20 cellular contexts compared by ENCODE assay signal in genomic region chr2:168436840-168437239, GRCh38. TPM values are rescaled to one million over a fixed set of nuclear protein-coding genes. Genes with fewer than 3 reads are reported as not detected.
DNase-seq lines count a peak whose midpoint lies in the region; ATAC-seq, FAIRE-seq and TF ChIP-seq lines count a peak whose summit lies in the region.
"Had no signal": no experiment of that assay in that cellular context is flagged by ENCODE, and none has a peak within 500 bp of the region (broad histone marks: within the 10 kb centered on the region; RNA-seq: fewer than 3 reads in every experiment).

No MANE protein-coding gene starts in this region.

- in situ Hi-C loops in K562 (cut with MboI): no loop called here

- H4K20me1 ChIP-seq in K562 (replicated peaks; ENCODE audit: control insufficient read depth, insufficient read depth, low read length): no peaks in the 10 kb centered on the region

- H3K4me3 ChIP-seq in right atrium auricular region (no peak overlapping the region), K562 (no peak overlapping the region), coronary artery (no peak overlapping the region)
- H3K4me3 ChIP-seq: GM23338 had no signal

- H3K36me3 Mint-ChIP-seq in nephron (ENCODE audit: low read depth) (peaks cover 3% of the 10 kb centered on the region), HFFc6 (ENCODE audit: low read depth) (no peaks in the 10 kb centered on the region)
- H3K36me3 Mint-ChIP-seq: CD4-positive, alpha-beta memory T cell had no signal

- H3K9ac ChIP-seq in K562 (ENCODE audit: insufficient read depth in 1 of 2, low read depth in 2 of 2, low read length in 2 of 2): no peak overlapping the region

- H3K9me3 Mint-ChIP-seq in nephron: no peaks in the 10 kb centered on the region
- H3K9me3 Mint-ChIP-seq in HFFc6: no peaks in the 10 kb centered on the region
- H3K9me3 Mint-ChIP-seq: CD4-positive, alpha-beta memory T cell; GM23338 had no signal

- H3K79me2 ChIP-seq in K562 (ENCODE audit: control insufficient read depth, insufficient read depth, low read length): no peaks in the 10 kb centered on the region

- no peak overlapping the region for H3K4me2 ChIP-seq in K562 (ENCODE audit: insufficient read depth, low read length)
- H3K4me2 ChIP-seq: GM23338 had no signal

- H3K4me1 Mint-ChIP-seq in nephron (peaks cover 52% of the 10 kb centered on the region), HFFc6 (ENCODE audit: low read depth) (no peaks in the 10 kb centered on the region)

- H3K4me1 ChIP-seq in right atrium auricular region (peaks cover 0 to 5% of the 10 kb centered on the region in 2 donors), K562 (replicated peaks in 1 of 2; ENCODE audit: control insufficient read depth in 2 of 2, insufficient read depth in 2 of 2, low read length in 2 of 2) (no peaks in the 10 kb centered on the region)

- H3K27me3 ChIP-seq in right atrium auricular region: no peaks in the 10 kb centered on the region
- no peaks in the 10 kb centered on the region for H3K27me3 ChIP-seq in K562 (ENCODE audit: control insufficient read depth in 2 of 2, insufficient read depth in 2 of 2, low read length in 2 of 2)
- H3K27me3 ChIP-seq: BE2C had no signal

- CTCF ChIA-PET in K562 (lab: Yijun Ruan, JAX; ENCODE audit: low intra/inter-chr PET ratio): no interaction called here

- intact Hi-C loops in left ventricle myocardium superior (cut with micrococcal nuclease): no loop called here
- intact Hi-C loops in K562 (cut with micrococcal nuclease): no loop called here

- H3K9me3 ChIP-seq in right atrium auricular region (no peaks in the 10 kb centered on the region), K562 (replicated peaks; ENCODE audit: control insufficient read depth, insufficient read depth, low read depth, low read length) (no peaks in the 10 kb centered on the region)
- H3K9me3 ChIP-seq: BE2C had no signal

- no TSS peak for BruUV-seq in K562 (replicated peaks; lab: Mats Ljungman, UMichigan)

- TF ChIP-seq POLR2A in K562 (conservative IDR thresholded peaks at IDR 0.05): no peak

- POLR2A ChIA-PET in K562 (lab: Yijun Ruan, JAX): interaction anchor here (1.6 kb wide), 1 partner anchor 11 kb away, joined by 6 read pairs; no protein-coding TSS in a partner anchor

- H3K27me3 Mint-ChIP-seq in nephron (ENCODE audit: low read depth) (peaks cover 7% of the 10 kb centered on the region), HFFc6 (ENCODE audit: insufficient read depth) (peaks cover 13% of the 10 kb centered on the region)

- H3K9me1 ChIP-seq in K562 (ENCODE audit: control insufficient read depth, insufficient read depth, low read length): no peaks in the 10 kb centered on the region

- ATAC-seq in left ventricle myocardium superior (peak; percentile 14), K562 (no peak), HG02571 (IDR thresholded peaks at IDR 0.05; ENCODE audit: unreplicated experiment) (no peak)
- ATAC-seq: GM23338 had no signal

- H3K4me3 Mint-ChIP-seq in nephron (no peak overlapping the region), HFFc6 (no peak overlapping the region)
- H3K4me3 Mint-ChIP-seq: CD4-positive, alpha-beta memory T cell; GM23338 had no signal

- DNase-seq in left ventricle myocardium superior: no peak
- no peak for DNase-seq in right atrium auricular region (ENCODE audit: low spot score)
- DNase-seq in K562 (ENCODE audit: extremely low read depth in 1 of 4, low spot score in 3 of 4): no peak
- no peak for DNase-seq in coronary artery (ENCODE audit: low spot score)
- DNase-seq in HFFc6: no peak
- DNase-seq: ACHN; BE2C; Calu3; CD4-positive, alpha-beta memory T cell; DMS79 treated with DMSO at 0.1 percent for 48 hours; GF-D8; HCEC 1CT; IMR-90 had no signal

- H3K36me3 ChIP-seq in right atrium auricular region: no peaks in the 10 kb centered on the region
- H3K36me3 ChIP-seq in K562 (ENCODE audit: control insufficient read depth, insufficient read depth, low read length): no peaks in the 10 kb centered on the region
- H3K36me3 ChIP-seq: BE2C had no signal

- FAIRE-seq in K562 (lab: Jason Lieb, UNC): no peak
- FAIRE-seq: A204.1, H54, HTR-8/SVneo had no signal

- H3K27ac Mint-ChIP-seq in nephron (peak overlapping the region in 2 of 3 experiments; percentile 57 to 83), HFFc6 (no peak overlapping the region)
- H3K27ac Mint-ChIP-seq: GM23338 had no signal

- H3K27ac ChIP-seq in right atrium auricular region (no peak overlapping the region), K562 (ENCODE audit: extremely low read depth, low read depth, low read length) (no peak overlapping the region), coronary artery (no peak overlapping the region)
- H3K27ac ChIP-seq: C4-2B had no signal

- H2AFZ ChIP-seq in K562 (ENCODE audit: low read depth, low read length): no peak overlapping the region
- H2AFZ ChIP-seq: GM23338 had no signal

- no peak for TF ChIP-seq CTCF in right atrium auricular region (IDR thresholded peaks at IDR 0.05)
- TF ChIP-seq CTCF in K562 (IDR thresholded peaks at IDR 0.05 in 2 of 3, conservative IDR thresholded peaks at IDR 0.05 in 1 of 3; ENCODE audit: insufficient read depth in 2 of 3, low read depth in 1 of 3, low read length in 3 of 3): no peak
- no peak for TF ChIP-seq CTCF in nephron (IDR thresholded peaks at IDR 0.05; ENCODE audit: unreplicated experiment in 3 of 3)
- TF ChIP-seq CTCF in coronary artery (IDR thresholded peaks at IDR 0.05): no peak
- no peak for TF ChIP-seq CTCF in HFFc6 (IDR thresholded peaks at IDR 0.05)

- peak; percentile 24; the same call in 1 of the 2 replicates for TF ChIP-seq EP300 in K562 (IDR thresholded peaks at IDR 0.05; ENCODE audit: low read length)

- no peak for TF ChIP-seq RAD21 in K562 (CRISPR knock-in tag; conservative IDR thresholded peaks at IDR 0.05 in 1 of 2, IDR thresholded peaks at IDR 0.05 in 1 of 2)

TF ChIP-seq in K562, 482 proteins besides CTCF, POLR2A, EP300 and RAD21:
- TF ChIP-seq ZNF830 (CRISPR knock-in tag; IDR thresholded peaks at IDR 0.05) (no peak), BRD9 (IDR thresholded peaks at IDR 0.05; ENCODE audit: low read depth, partially characterized antibody) (no peak), SMAD4 (CRISPR knock-in tag; conservative IDR thresholded peaks at IDR 0.05) (0 out of 2 replicates have a peak, but pooled peaks have one; percentile 19), PPARD (CRISPR knock-in tag; IDR thresholded peaks at IDR 0.05) (no peak), TRIM28 (IDR thresholded peaks at IDR 0.05) (no peak)
TF ChIP-seq in K562: peak in this region for 1.

RNA-seq across cellular contexts. Expression of gene CERS6, which starts 19.2 kb away (rescaled TPM):
- total RNA-seq in left ventricle myocardium superior: 71.7 TPM
- 10 to 100 TPM; 59.4 to 74.5 TPM for total RNA-seq in right atrium auricular region
- 2.8 and 5.7 TPM in 2 replicates for total RNA-seq in K562 (2011; cell fraction: chromatin; rRNA removed; ENCODE audit: low replicate concordance)
- total RNA-seq in K562 (2011; cell fraction: nucleolus; rRNA removed): 2.3 and 2.9 TPM in 2 replicates
- 4.5 and 7.3 TPM in 2 replicates for total RNA-seq in K562 (2011; cell fraction: nucleoplasm; rRNA removed)
- 11.4 and 12.1 TPM in 2 replicates for total RNA-seq in K562 (2014; rRNA removed)
- 13.6 and 14.5 TPM in 2 replicates for total RNA-seq in K562 (2014; rRNA removed; fragmentation: Illumina TruSeq; extraction: Trizol)
- total RNA-seq in K562 (2015; rRNA removed; fragmentation: Illumina TruSeq; extraction: Trizol): 12.4 and 12.8 TPM in 2 replicates
- 11.5 and 11.8 TPM in 2 replicates for total RNA-seq in K562 (2021)
- 1.9 and 6.8 TPM in 2 replicates for polyA plus RNA-seq in K562 (2011; rRNA removed)
- 0.61 and 4.4 TPM in 2 replicates for polyA plus RNA-seq in K562 (2011; cell fraction: cytosol; rRNA removed)
- polyA plus RNA-seq in K562 (2011; cell fraction: nucleus; rRNA removed): 1.4 and 5.3 TPM in 2 replicates
- 7.8 and 8.4 TPM in 2 replicates for polyA plus RNA-seq in K562 (2012)
- polyA plus RNA-seq in K562 (2014; fragmentation: Illumina TruSeq; extraction: Trizol): 10.9 and 13.4 TPM in 2 replicates
- 1 to 10 TPM; 1.6 to 2.3 TPM for polyA plus RNA-seq in K562 (2014; fragmentation: Nextera tagmentation; extraction: Ambion mirVana)
- 6.0 and 6.5 TPM in 2 replicates for polyA plus RNA-seq in K562 (2014; rRNA removed)
- 4.6 and 16.3 TPM in 2 replicates for polyA minus RNA-seq in K562 (2011; rRNA and poly(A)+ RNA removed)
- 2.9 and 8.6 TPM in 2 replicates for polyA minus RNA-seq in K562 (2011; cell fraction: cytosol; rRNA and poly(A)+ RNA removed)
- polyA minus RNA-seq in K562 (2011; cell fraction: nucleus; rRNA and poly(A)+ RNA removed): 2.2 and 12.4 TPM in 2 replicates
- 1 to 10 TPM; 6.2 to 9.9 (median 7.5) TPM for total RNA-seq in HFFc6 (2021; fragmentation: NEBNext Ultra II Directional; extraction: Animal tissue kit (Norgen Biotek cat#: 25700))
